Comparison of ENCODE assay signal across 1 cellular context in genomic region chr2:139378373-139378772, GRCh38.
TF ChIP-seq lines count a peak whose summit lies in the region.

No MANE protein-coding gene starts in this region.

TF ChIP-seq in GM23338, 12 proteins besides CTCF, POLR2A, EP300 and RAD21 (continued from another document):
- TF ChIP-seq ZNF462 (CRISPR knock-in tag; IDR thresholded peaks at IDR 0.05) (no peak), STAT1 (IDR thresholded peaks at IDR 0.05; ENCODE audit: unreplicated experiment) (no peak), CREB1 (CRISPR knock-in tag; IDR thresholded peaks at IDR 0.05; ENCODE audit: low read depth) (no peak), EZH2 (IDR thresholded peaks at IDR 0.05; ENCODE audit: low read depth, unreplicated experiment) (no peak), REST (IDR thresholded peaks at IDR 0.05; ENCODE audit: unreplicated experiment) (no peak), NANOG (IDR thresholded peaks at IDR 0.05; ENCODE audit: borderline replicate concordance) (no peak), ZNF114 (CRISPR knock-in tag; IDR thresholded peaks at IDR 0.05) (no peak), JUNB (IDR thresholded peaks at IDR 0.05; ENCODE audit: unreplicated experiment) (no peak)
